8 cellular contexts compared by ENCODE assay signal in genomic region chr5:142356716-142357468, GRCh38. TPM values are rescaled to one million over a fixed set of nuclear protein-coding genes. Genes with fewer than 3 reads are reported as not detected.
DNase-seq lines count a peak whose midpoint lies in the region; ATAC-seq and TF ChIP-seq lines count a peak whose summit lies in the region.

No MANE protein-coding gene starts in this region.

- CTCF ChIA-PET in activated CD8-positive, alpha-beta T cell treated with anti-CD3 and anti-CD28 coated beads for 36 hours (lab: Charles Lee) = interaction anchor here (1.2 to 2.3 kb wide), 2 partner anchors 11 to 12 kb away, joined by 3 to 6 read pairs; no protein-coding TSS in a partner anchor

- peak overlapping the region; percentile 91 to 99 for H3K27ac ChIP-seq in lung (ENCODE audit: low read depth in 1 of 2, low read length in 1 of 2)

- peaks cover 3% of the 10 kb centered on the region for H3K27me3 Mint-ChIP-seq in activated CD8-positive, alpha-beta T cell treated with anti-CD3 and anti-CD28 coated beads for 36 hours

- POLR2A ChIA-PET in activated CD8-positive, alpha-beta T cell treated with anti-CD3 and anti-CD28 coated beads for 36 hours (lab: Charles Lee) = interaction anchor here (0.6 to 2.3 kb wide), 5 partner anchors 11 to 350 kb away, joined by 3 to 8 read pairs (median 3); partner anchors contain the start of gene SPRY4

- H3K27me3 ChIP-seq in BE2C (no peaks in the 10 kb centered on the region), lung (ENCODE audit: control insufficient read depth, insufficient read depth) (no peaks in the 10 kb centered on the region)

- H3K36me3 ChIP-seq in BE2C (no peaks in the 10 kb centered on the region), lung (ENCODE audit: control insufficient read depth in 2 of 2, insufficient read depth in 2 of 2, low read length in 2 of 2) (no peaks in the 10 kb centered on the region)

- DNase-seq in BE2C = peak; percentile 77
- DNase-seq in NCI-H748 (lab: John Stamatoyannopoulos, UW; ENCODE audit: unreplicated experiment) = peak; percentile 83
- DNase-seq in activated CD8-positive, alpha-beta T cell treated with anti-CD3 and anti-CD28 coated beads for 36 hours = peak; percentile 93
- peak; percentile 74 for DNase-seq in effector CD4-positive, alpha-beta T cell
- peak; percentile 86 for DNase-seq in lung (ENCODE audit: low spot score)
- peak; percentile 76 to 95 (median 81) for DNase-seq in stimulated activated CD4-positive, alpha-beta T cell treated with anti-CD3 and anti-CD28 coated beads, TNF-alpha, amount 100 ng/mL, for 1 hour (ENCODE audit: low read depth in 3 of 3, low spot score in 1 of 3)

- 1% methylated on average over 63 to 82 of the region's 82 CpGs for WGBS in lung, 2 donors

- TF ChIP-seq CTCF in BE2C (IDR thresholded peaks at IDR 0.05; ENCODE audit: low read depth, low read length) = no peak
- TF ChIP-seq CTCF in activated CD8-positive, alpha-beta T cell treated with anti-CD3 and anti-CD28 coated beads for 36 hours (IDR thresholded peaks at IDR 0.05) = no peak
- TF ChIP-seq CTCF in lung (IDR thresholded peaks at IDR 0.05; ENCODE audit: control extremely low read depth, extremely low read depth) = no peak

- H3K36me3 Mint-ChIP-seq in activated CD8-positive, alpha-beta T cell treated with anti-CD3 and anti-CD28 coated beads for 36 hours (ENCODE audit: low read depth) = no peaks in the 10 kb centered on the region

- H3K9me3 ChIP-seq in BE2C = no peaks in the 10 kb centered on the region; the same call in 1 of the 2 replicates
- H3K9me3 ChIP-seq in lung (ENCODE audit: control insufficient read depth in 2 of 2, insufficient read depth in 1 of 2, low read length in 1 of 2) = peaks cover 0 to 2% of the 10 kb centered on the region in 2 donors

- H3K4me3 ChIP-seq in BE2C (ENCODE audit: low read depth, low read length) (peak overlapping the region; percentile 68), lung (peak overlapping the region; percentile 57)

- peaks cover 4% of the 10 kb centered on the region for H3K9me3 Mint-ChIP-seq in activated CD8-positive, alpha-beta T cell treated with anti-CD3 and anti-CD28 coated beads for 36 hours

- H3K4me1 Mint-ChIP-seq in activated CD8-positive, alpha-beta T cell treated with anti-CD3 and anti-CD28 coated beads for 36 hours (ENCODE audit: low read depth) = peaks cover 41% of the 10 kb centered on the region

- peak overlapping the region; percentile 67 for H3K4me3 Mint-ChIP-seq in activated CD8-positive, alpha-beta T cell treated with anti-CD3 and anti-CD28 coated beads for 36 hours

- H3K27ac Mint-ChIP-seq in activated CD8-positive, alpha-beta T cell treated with anti-CD3 and anti-CD28 coated beads for 36 hours = peak overlapping the region; percentile 92

- intact Hi-C loops in activated CD8-positive, alpha-beta T cell treated with anti-CD3 and anti-CD28 coated beads for 36 hours (cut with micrococcal nuclease) = no loop called here

- ATAC-seq in GM19035 (IDR thresholded peaks at IDR 0.05; ENCODE audit: unreplicated experiment) (peak; percentile 96), HG03280 (IDR thresholded peaks at IDR 0.05; ENCODE audit: unreplicated experiment) (peak; percentile 95), lung (ENCODE audit: insufficient read depth, low FRiP score) (peak; percentile 91)
- ATAC-seq in activated CD8-positive, alpha-beta T cell treated with anti-CD3 and anti-CD28 coated beads for 36 hours = peak; percentile 83

- H3K4me1 ChIP-seq in BE2C = peaks cover 23% of the 10 kb centered on the region
- peaks cover 6 to 20% of the 10 kb centered on the region in 2 donors for H3K4me1 ChIP-seq in lung (ENCODE audit: control insufficient read depth in 2 of 2, insufficient read depth in 2 of 2, low read length in 2 of 2)

RNA-seq across cellular contexts. Expression of gene SPRY4, which starts 32.1 kb away (rescaled TPM):
- 166 TPM for polyA plus RNA-seq in BE2C (2012; ENCODE audit: insufficient read depth, insufficient read length, low read depth)
- total RNA-seq in activated CD8-positive, alpha-beta T cell treated with anti-CD3 and anti-CD28 coated beads for 36 hours = 1 to 10 TPM in 1 of 2 experiments, under 1 TPM in 1; 0.90 to 1.0 TPM
- 10 to 100 TPM; 23.6 to 33.9 TPM for total RNA-seq in lung
- 10 to 100 TPM; 16.7 to 22.7 TPM for polyA plus RNA-seq in lung

Comparison
In these comparisons a context has a peak if more than half of its experiments do, and no peak if none do; other contexts are left out.
1. Peak in every context shown above with its lines: DNase-seq, ATAC-seq, H3K4me3 ChIP-seq and H3K27ac ChIP-seq.
2. RNA of gene SPRY4, which starts 32.1 kb away (total RNA-seq): 23.6 to 33.9 TPM in lung; 0.90 to 1.0 TPM in activated CD8-positive, alpha-beta T cell treated with anti-CD3 and anti-CD28 coated beads for 36 hours; every median in the first group is over 10 times any median in the second.